ENCODE assay signal across 13 cellular contexts in genomic region chr12:70272510-70272909, GRCh38.
"Had no signal": no experiment of that assay in that cellular context is flagged by ENCODE, and none has a peak within 500 bp of the region (broad histone marks: within the 10 kb centered on the region; RNA-seq: fewer than 3 reads in every experiment).

No MANE protein-coding gene starts in this region.

- H3K4me3 Mint-ChIP-seq: activated CD4-positive, alpha-beta T cell treated with anti-CD3 and anti-CD28 coated beads, Interleukin-2, amount 10 ng/mL, durations not matched to agents 24 days and 14 days; neural crest cell; stimulated activated naive CD8-positive, alpha-beta T cell treated with anti-CD3 and anti-CD28 coated beads, Interleukin-15, amount 100 ng/mL, for 72 hours had no signal

- H3K27ac Mint-ChIP-seq: activated CD4-positive, alpha-beta T cell treated with anti-CD3 and anti-CD28 coated beads, Interleukin-2, amount 10 ng/mL, durations not matched to agents 24 days and 14 days; stimulated activated naive CD8-positive, alpha-beta T cell treated with anti-CD3 and anti-CD28 coated beads, Interleukin-15, amount 100 ng/mL, for 72 hours had no signal

- H3K9me3 Mint-ChIP-seq: activated CD4-positive, alpha-beta T cell treated with anti-CD3 and anti-CD28 coated beads, Interleukin-2, amount 10 ng/mL, durations not matched to agents 24 days and 14 days had no signal

- DNase-seq: activated CD4-positive, alpha-beta T cell treated with anti-CD3 and anti-CD28 coated beads, Interleukin-2, amount 10 ng/mL, durations not matched to agents 24 days and 14 days; activated CD4-positive, CD25-positive, alpha-beta regulatory T cell; activated CD8-positive, alpha-beta memory T cell treated with anti-CD3 and anti-CD28 coated beads for 24 hours; activated gamma-delta T cell treated with Interleukin-2 at 50 U/mL for 16 hours; mammary epithelial cell; stimulated activated naive CD8-positive, alpha-beta T cell treated with anti-CD3 and anti-CD28 coated beads, Interleukin-15, amount 100 ng/mL, for 72 hours had no signal

- H3K27me3 Mint-ChIP-seq: activated CD4-positive, alpha-beta T cell treated with anti-CD3 and anti-CD28 coated beads, Interleukin-2, amount 10 ng/mL, durations not matched to agents 24 days and 14 days; stimulated activated naive CD8-positive, alpha-beta T cell treated with anti-CD3 and anti-CD28 coated beads, Interleukin-15, amount 100 ng/mL, for 72 hours had no signal

- H3K4me1 ChIP-seq: breast epithelium had no signal

- H3K9me3 ChIP-seq: ascending aorta, breast epithelium, gastroesophageal sphincter, thoracic aorta had no signal

- ATAC-seq: gastroesophageal sphincter; left lobe of liver; sciatic nerve; stimulated activated naive CD8-positive, alpha-beta T cell treated with anti-CD3 and anti-CD28 coated beads, Interleukin-15, amount 100 ng/mL, for 72 hours had no signal

- H3K27ac ChIP-seq: ascending aorta, breast epithelium, gastroesophageal sphincter, thoracic aorta had no signal

- H3K27me3 ChIP-seq: ascending aorta, breast epithelium, gastroesophageal sphincter had no signal

- H3K36me3 ChIP-seq: ascending aorta, breast epithelium, gastroesophageal sphincter, thoracic aorta had no signal

- H3K4me3 ChIP-seq: ascending aorta, breast epithelium, gastroesophageal sphincter, thoracic aorta had no signal
